In genomic region chr21:38777521-38777920, GRCh38 we compare ENCODE assay signal across 1 cellular context.
TF ChIP-seq lines count a peak whose summit lies in the region.

No MANE protein-coding gene starts in this region.

TF ChIP-seq in GM12878, 131 proteins besides CTCF, POLR2A, EP300 and RAD21 (continued from another document):
- TF ChIP-seq RBBP5 (conservative IDR thresholded peaks at IDR 0.05) (no peak), MYB (IDR thresholded peaks at IDR 0.05; ENCODE audit: borderline replicate concordance, low read depth, low read length) (no peak), DPF2 (IDR thresholded peaks at IDR 0.05) (no peak), PAX5 (IDR thresholded peaks at IDR 0.05; ENCODE audit: borderline replicate concordance, low read depth, low read length) (peak; percentile 73; the same call in 1 of the 2 replicates), NFIC (IDR thresholded peaks at IDR 0.05; ENCODE audit: low read depth, low read length) (peak; percentile 58; the same call in 1 of the 2 replicates), STAT1 (conservative IDR thresholded peaks at IDR 0.05) (no peak), ZBTB4 (CRISPR knock-in tag; IDR thresholded peaks at IDR 0.05) (no peak), CUX1 (IDR thresholded peaks at IDR 0.05; ENCODE audit: insufficient replicate concordance, low read depth, low read length) (no peak), HCFC1 (IDR thresholded peaks at IDR 0.05; ENCODE audit: low read length) (no peak), BCL11A (IDR thresholded peaks at IDR 0.05; ENCODE audit: low read depth, low read length) (peak; percentile 38; the same call in 1 of the 2 replicates), MTA3 (IDR thresholded peaks at IDR 0.05; ENCODE audit: borderline replicate concordance, low read length) (0 out of 2 replicates have a peak, but pooled peaks have one; percentile 37), NR2F1 (conservative IDR thresholded peaks at IDR 0.05) (no peak), STAT3 (IDR thresholded peaks at IDR 0.05; ENCODE audit: low read depth, low read length) (no peak), IKZF1 (conservative IDR thresholded peaks at IDR 0.05) (no peak), PAX8 (IDR thresholded peaks at IDR 0.05) (no peak), CHD2 (IDR thresholded peaks at IDR 0.05; ENCODE audit: borderline replicate concordance, low read depth, low read length) (no peak), ASH2L (IDR thresholded peaks at IDR 0.05; ENCODE audit: borderline replicate concordance, low read depth) (no peak), PML (IDR thresholded peaks at IDR 0.05; ENCODE audit: low read length) (no peak), ZNF622 (IDR thresholded peaks at IDR 0.05) (no peak), MEF2A (IDR thresholded peaks at IDR 0.05; ENCODE audit: insufficient read depth, low read depth, low read length) (0 out of 2 replicates have a peak, but pooled peaks have one; percentile 13), RELB (IDR thresholded peaks at IDR 0.05; ENCODE audit: low read depth) (no peak), NFYA (IDR thresholded peaks at IDR 0.05; ENCODE audit: borderline replicate concordance, low read depth, low read length) (no peak), NKRF (conservative IDR thresholded peaks at IDR 0.05) (no peak), TAF1 (IDR thresholded peaks at IDR 0.05; ENCODE audit: borderline replicate concordance, low read depth, low read length) (no peak), SUPT20H (IDR thresholded peaks at IDR 0.05; ENCODE audit: borderline replicate concordance, control insufficient read depth, low read depth, low read length) (no peak), RUNX3 (IDR thresholded peaks at IDR 0.05; ENCODE audit: low read length) (peak; percentile 91), NR2C2 (IDR thresholded peaks at IDR 0.05; ENCODE audit: borderline replicate concordance, control insufficient read depth, insufficient read length, low read depth) (no peak), RAD51 (IDR thresholded peaks at IDR 0.05) (no peak)
